8 cellular contexts compared by ENCODE assay signal in genomic region chr11:65988791-65989592, GRCh38. TPM values are rescaled to one million over a fixed set of nuclear protein-coding genes. Genes with fewer than 3 reads are reported as not detected.
DNase-seq lines count a peak whose midpoint lies in the region; TF ChIP-seq lines count a peak whose summit lies in the region.

No MANE protein-coding gene starts in this region.

- H3K23ac ChIP-seq in H9 (ENCODE audit: insufficient read length, low read depth, low read length) = no peak overlapping the region

- no peak overlapping the region for H3K27ac ChIP-seq in H9 (ENCODE audit: insufficient read length, low read depth, low read length)
- peak overlapping the region; percentile 62 for H3K27ac ChIP-seq in RWPE1
- H3K27ac ChIP-seq in neural progenitor cell = no peak overlapping the region

- no peak overlapping the region for H3K4ac ChIP-seq in H9 (ENCODE audit: low read depth, low read length)

- H4K20me1 ChIP-seq in H9 (ENCODE audit: control insufficient read depth, insufficient read depth, insufficient read length) = no peaks in the 10 kb centered on the region
- no peaks in the 10 kb centered on the region for H4K20me1 ChIP-seq in neural progenitor cell (ENCODE audit: low read depth)

- H3K4me2 ChIP-seq in H9 (ENCODE audit: insufficient read depth, insufficient read length, low read length) = no peak overlapping the region
- no peak overlapping the region for H3K4me2 ChIP-seq in neural progenitor cell

- no peak overlapping the region for H3K14ac ChIP-seq in H9 (ENCODE audit: insufficient read depth, low read length)

- no peak overlapping the region for H3K18ac ChIP-seq in H9 (ENCODE audit: insufficient read length, low read depth, low read length)

- H3K4me1 Mint-ChIP-seq in H9 (peaks cover 0 to 2% of the 10 kb centered on the region in 2 experiments; a peak in 1 of 4 replicates), neural progenitor cell (peaks cover 2% of the 10 kb centered on the region)
- peaks cover 8% of the 10 kb centered on the region for H3K4me1 Mint-ChIP-seq in activated T-helper 1 cell treated with anti-CD3 and anti-CD28 coated beads, Interleukin-12 subunit alpha, Interleukin-12 subunit beta, Interleukin-2, Interleukin-4 antibody, amounts not matched to agents 30 ng/mL and 10 ng/mL and 1 ng/mL, durations not matched to agents 14 hours and 24 hours and 36 hours (ENCODE audit: low read depth)

- no peak overlapping the region for H2BK12ac ChIP-seq in H9 (ENCODE audit: insufficient read length, low read depth, low read length)

- CTCF ChIA-PET in RWPE1 (lab: Yijun Ruan, JAX) = interaction anchor here (0.6 to 1.7 kb wide), 13 partner anchors 11 to 1359 kb away, joined by 3 to 11 read pairs (median 4); partner anchors contain the start of genes BANF1, CCDC85B and FIBP

- no peak overlapping the region for H3K4me3 ChIP-seq in MG63
- no peak overlapping the region for H3K4me3 ChIP-seq in fibroblast of mammary gland (ENCODE audit: control insufficient read depth, low read depth, low read length)
- no peak overlapping the region for H3K4me3 ChIP-seq in neural progenitor cell

- H4K5ac ChIP-seq in H9 (ENCODE audit: insufficient read length, low read depth, low read length) = no peak overlapping the region

- no peaks in the 10 kb centered on the region for H3K79me1 ChIP-seq in H9 (ENCODE audit: insufficient read depth, low read depth, low read length, poor library complexity, severe bottlenecking)

- no peak overlapping the region for H2BK20ac ChIP-seq in H9 (ENCODE audit: low read depth, low read length, poor library complexity, severe bottlenecking)

- H3K9me3 ChIP-seq in H9 (ENCODE audit: control insufficient read depth, low read depth, low read length) (no peaks in the 10 kb centered on the region), MG63 (no peaks in the 10 kb centered on the region), neural progenitor cell (ENCODE audit: low read depth) (no peaks in the 10 kb centered on the region)

- H3K27me3 Mint-ChIP-seq in H9 (ENCODE audit: low read depth) = no peaks in the 10 kb centered on the region; the same call in 1 of the 2 replicates
- no peaks in the 10 kb centered on the region for H3K27me3 Mint-ChIP-seq in activated T-helper 1 cell treated with anti-CD3 and anti-CD28 coated beads, Interleukin-12 subunit alpha, Interleukin-12 subunit beta, Interleukin-2, Interleukin-4 antibody, amounts not matched to agents 30 ng/mL and 10 ng/mL and 1 ng/mL, durations not matched to agents 14 hours and 24 hours and 36 hours (ENCODE audit: insufficient read depth)
- no peaks in the 10 kb centered on the region for H3K27me3 Mint-ChIP-seq in neural progenitor cell (ENCODE audit: insufficient read depth, low read depth)

- H3K23me2 ChIP-seq in H9 (ENCODE audit: insufficient read length, low read depth, low read length, poor library complexity, severe bottlenecking) = no peaks in the 10 kb centered on the region

- intact Hi-C loops in activated T-helper 1 cell treated with anti-CD3 and anti-CD28 coated beads, Interleukin-12 subunit alpha, Interleukin-12 subunit beta, Interleukin-2, Interleukin-4 antibody, amounts not matched to agents 30 ng/mL and 10 ng/mL and 1 ng/mL, durations not matched to agents 14 hours and 24 hours and 36 hours (cut with micrococcal nuclease) = loop anchor here (1.0 to 2.0 kb wide), 12 partner anchors 13 to 283 kb away; partner anchors contain the start of genes AP5B1, BANF1, C11orf68 and DRAP1

- no peak overlapping the region for H4K91ac ChIP-seq in H9 (ENCODE audit: insufficient read length, low read depth, low read length)

- no peak overlapping the region for H3K9ac ChIP-seq in H9 (ENCODE audit: extremely low read depth, insufficient read length, low read length)
- no peak overlapping the region for H3K9ac ChIP-seq in neural progenitor cell

- DNase-seq in ELF-1 (ENCODE audit: low read depth, low spot score) (peak; percentile 97), H9 (peak; percentile 92), MG63 (peak; percentile 77), RWPE1 (ENCODE audit: low spot score) (peak; percentile 86), fibroblast of mammary gland (ENCODE audit: low read depth) (peak; percentile 96), neural progenitor cell (ENCODE audit: low spot score) (peak; percentile 94), stromal cell of bone marrow (ENCODE audit: low read depth) (peak; percentile 91)
- DNase-seq in activated T-helper 1 cell treated with anti-CD3 and anti-CD28 coated beads, Interleukin-12 subunit alpha, Interleukin-12 subunit beta, Interleukin-2, Interleukin-4 antibody, amounts not matched to agents 30 ng/mL and 10 ng/mL and 1 ng/mL, durations not matched to agents 14 hours and 24 hours and 36 hours (ENCODE audit: low spot score) = peak; percentile 88

- no peak overlapping the region for H2AK5ac ChIP-seq in H9 (ENCODE audit: insufficient read length, low read length)

- POLR2A ChIA-PET in RWPE1 (lab: Yijun Ruan, JAX; ENCODE audit: low non-redundant PET) = no interaction called here

- no peak overlapping the region for H4K8ac ChIP-seq in H9 (replicated peaks; ENCODE audit: insufficient read length, low read depth, low read length)

- no peaks in the 10 kb centered on the region for H3K4me1 ChIP-seq in H9 (ENCODE audit: insufficient read depth, low read length)
- H3K4me1 ChIP-seq in neural progenitor cell = no peaks in the 10 kb centered on the region

- H3K79me2 ChIP-seq in H9 (ENCODE audit: insufficient read depth, low read length) = no peaks in the 10 kb centered on the region
- H3K79me2 ChIP-seq in neural progenitor cell (ENCODE audit: low read depth) = no peaks in the 10 kb centered on the region

- WGBS in H9 (ENCODE audit: extremely low coverage, insufficient read length, low lambda C conversion rate) = no CpG with 5 or more reads among the region's 10 CpGs

- H3K36me3 Mint-ChIP-seq in H9 (ENCODE audit: insufficient read depth in 1 of 3, low read depth in 3 of 3) (peaks cover 0 to 7% (median 0%) of the 10 kb centered on the region in 3 experiments; a peak in 2 of 7 replicates), neural progenitor cell (peaks cover 2% of the 10 kb centered on the region)
- peaks cover 5% of the 10 kb centered on the region for H3K36me3 Mint-ChIP-seq in activated T-helper 1 cell treated with anti-CD3 and anti-CD28 coated beads, Interleukin-12 subunit alpha, Interleukin-12 subunit beta, Interleukin-2, Interleukin-4 antibody, amounts not matched to agents 30 ng/mL and 10 ng/mL and 1 ng/mL, durations not matched to agents 14 hours and 24 hours and 36 hours (ENCODE audit: low read depth)

- no peak overlapping the region for H3T11ph ChIP-seq in H9 (ENCODE audit: low read length)

- H2AFZ ChIP-seq in H9 (ENCODE audit: low read length) (no peak overlapping the region), neural progenitor cell (replicated peaks) (peak overlapping the region; percentile 76)

- H3K56ac ChIP-seq in H9 (ENCODE audit: insufficient read length, low read depth, low read length) = no peak overlapping the region

- H2BK120ac ChIP-seq in H9 (ENCODE audit: low read depth, low read length, poor library complexity, severe bottlenecking) = no peak overlapping the region

- H3K27ac Mint-ChIP-seq in H9 = no peak overlapping the region
- H3K27ac Mint-ChIP-seq in activated T-helper 1 cell treated with anti-CD3 and anti-CD28 coated beads, Interleukin-12 subunit alpha, Interleukin-12 subunit beta, Interleukin-2, Interleukin-4 antibody, amounts not matched to agents 30 ng/mL and 10 ng/mL and 1 ng/mL, durations not matched to agents 14 hours and 24 hours and 36 hours = peak overlapping the region; percentile 79
- peak overlapping the region; percentile 88 for H3K27ac Mint-ChIP-seq in neural progenitor cell

- no peaks in the 10 kb centered on the region for H3K27me3 ChIP-seq in H9 (ENCODE audit: insufficient read depth, low read length)
- H3K27me3 ChIP-seq in MG63 = no peaks in the 10 kb centered on the region
- H3K27me3 ChIP-seq in neural progenitor cell = no peaks in the 10 kb centered on the region

- no peak overlapping the region for H2BK15ac ChIP-seq in H9 (ENCODE audit: low read depth, low read length)

- TF ChIP-seq CTCF in H9 (conservative IDR thresholded peaks at IDR 0.05) = peak; percentile 99
- peak; percentile 97 for TF ChIP-seq CTCF in RWPE1 (conservative IDR thresholded peaks at IDR 0.05; ENCODE audit: low read depth)
- TF ChIP-seq CTCF in fibroblast of mammary gland (conservative IDR thresholded peaks at IDR 0.05; ENCODE audit: control insufficient read depth, insufficient read depth, low read depth, low read length) = peak; percentile 97
- peak; percentile 99 for TF ChIP-seq CTCF in neural progenitor cell (IDR thresholded peaks at IDR 0.05)

- H3K36me3 ChIP-seq in MG63 (peaks cover 18% of the 10 kb centered on the region), neural progenitor cell (no peaks in the 10 kb centered on the region)

- peaks cover 10% of the 10 kb centered on the region for H3F3A ChIP-seq in neural progenitor cell (ENCODE audit: low read depth)

- H3K4me3 Mint-ChIP-seq in H9 (peak overlapping the region in 1 of 2 experiments; percentile 39; a peak in 2 of 5 replicates), neural progenitor cell (peak overlapping the region; percentile 9)
- H3K4me3 Mint-ChIP-seq in activated T-helper 1 cell treated with anti-CD3 and anti-CD28 coated beads, Interleukin-12 subunit alpha, Interleukin-12 subunit beta, Interleukin-2, Interleukin-4 antibody, amounts not matched to agents 30 ng/mL and 10 ng/mL and 1 ng/mL, durations not matched to agents 14 hours and 24 hours and 36 hours = no peak overlapping the region

- no peaks in the 10 kb centered on the region for H3K9me3 Mint-ChIP-seq in H9
- no peaks in the 10 kb centered on the region for H3K9me3 Mint-ChIP-seq in activated T-helper 1 cell treated with anti-CD3 and anti-CD28 coated beads, Interleukin-12 subunit alpha, Interleukin-12 subunit beta, Interleukin-2, Interleukin-4 antibody, amounts not matched to agents 30 ng/mL and 10 ng/mL and 1 ng/mL, durations not matched to agents 14 hours and 24 hours and 36 hours
- H3K9me3 Mint-ChIP-seq in neural progenitor cell = no peaks in the 10 kb centered on the region

- H2BK5ac ChIP-seq in H9 (ENCODE audit: insufficient read length, low read length) = no peak overlapping the region

RNA-seq across cellular contexts. Expression of gene EIF1AD, which starts 13.0 kb away (rescaled TPM):
- total RNA-seq in H9 (2021) = 46.7 and 52.6 TPM in 2 replicates
- total RNA-seq in MG63 (2014; rRNA removed; shearing (Covaris generic); ENCODE audit: low replicate concordance) = 17.5 and 32.3 TPM in 2 replicates
- 69.0 and 70.7 TPM in 2 replicates for total RNA-seq in activated T-helper 1 cell treated with anti-CD3 and anti-CD28 coated beads, Interleukin-12 subunit alpha, Interleukin-12 subunit beta, Interleukin-2, Interleukin-4 antibody, amounts not matched to agents 30 ng/mL and 10 ng/mL and 1 ng/mL, durations not matched to agents 14 hours and 24 hours and 36 hours
- 22.2 and 26.3 TPM in 2 replicates for total RNA-seq in neural progenitor cell (ENCODE audit: low replicate concordance)

RNA-seq across cellular contexts. Expression of gene BANF1, which starts 13.3 kb away (rescaled TPM):
- total RNA-seq in H9 (2021) (346 and 359 TPM in 2 replicates), neural progenitor cell (ENCODE audit: low replicate concordance) (39.8 and 80.9 TPM in 2 replicates)
- total RNA-seq in MG63 (2014; rRNA removed; shearing (Covaris generic); ENCODE audit: low replicate concordance) = 329 and 468 TPM in 2 replicates
- 282 and 284 TPM in 2 replicates for total RNA-seq in activated T-helper 1 cell treated with anti-CD3 and anti-CD28 coated beads, Interleukin-12 subunit alpha, Interleukin-12 subunit beta, Interleukin-2, Interleukin-4 antibody, amounts not matched to agents 30 ng/mL and 10 ng/mL and 1 ng/mL, durations not matched to agents 14 hours and 24 hours and 36 hours

RNA-seq across cellular contexts. Expression of gene CST6, which starts 22.8 kb away (rescaled TPM):
- total RNA-seq in H9 (2021) (not detected in 2 replicates), neural progenitor cell (ENCODE audit: low replicate concordance) (0.50 TPM in 1 of 2 replicates, not detected in the other)
- total RNA-seq in MG63 (2014; rRNA removed; shearing (Covaris generic); ENCODE audit: low replicate concordance) = not detected in 2 replicates
- total RNA-seq in activated T-helper 1 cell treated with anti-CD3 and anti-CD28 coated beads, Interleukin-12 subunit alpha, Interleukin-12 subunit beta, Interleukin-2, Interleukin-4 antibody, amounts not matched to agents 30 ng/mL and 10 ng/mL and 1 ng/mL, durations not matched to agents 14 hours and 24 hours and 36 hours = 1.7 and 2.0 TPM in 2 replicates

RNA-seq across cellular contexts. Expression of gene SART1, which starts 27.5 kb away (rescaled TPM):
- total RNA-seq in H9 (2021) (52.0 and 57.8 TPM in 2 replicates), neural progenitor cell (ENCODE audit: low replicate concordance) (8.6 and 39.5 TPM in 2 replicates)
- 38.2 and 45.4 TPM in 2 replicates for total RNA-seq in MG63 (2014; rRNA removed; shearing (Covaris generic); ENCODE audit: low replicate concordance)
- total RNA-seq in activated T-helper 1 cell treated with anti-CD3 and anti-CD28 coated beads, Interleukin-12 subunit alpha, Interleukin-12 subunit beta, Interleukin-2, Interleukin-4 antibody, amounts not matched to agents 30 ng/mL and 10 ng/mL and 1 ng/mL, durations not matched to agents 14 hours and 24 hours and 36 hours = 110 TPM in 2 replicates

RNA-seq across cellular contexts. Expression of gene CATSPER1, which starts 37.3 kb away (rescaled TPM):
- total RNA-seq in H9 (2021) = not detected in 2 replicates
- 2.4 TPM in 1 of 2 replicates, not detected in the other for total RNA-seq in MG63 (2014; rRNA removed; shearing (Covaris generic); ENCODE audit: low replicate concordance)
- total RNA-seq in activated T-helper 1 cell treated with anti-CD3 and anti-CD28 coated beads, Interleukin-12 subunit alpha, Interleukin-12 subunit beta, Interleukin-2, Interleukin-4 antibody, amounts not matched to agents 30 ng/mL and 10 ng/mL and 1 ng/mL, durations not matched to agents 14 hours and 24 hours and 36 hours = 0.18 and 0.76 TPM in 2 replicates
- not detected in 2 replicates for total RNA-seq in neural progenitor cell (ENCODE audit: low replicate concordance)

Comparison
In these comparisons a context has a peak if more than half of its experiments do, and no peak if none do; other contexts are left out.
1. H3K27ac Mint-ChIP-seq: peak in activated T-helper 1 cell treated with anti-CD3 and anti-CD28 coated beads, Interleukin-12 subunit alpha, Interleukin-12 subunit beta, Interleukin-2, Interleukin-4 antibody, amounts not matched to agents 30 ng/mL and 10 ng/mL and 1 ng/mL, durations not matched to agents 14 hours and 24 hours and 36 hours (single experiment) and neural progenitor cell (single experiment); none in H9 (0 of 3).
2. Peak in every context shown above with its lines, with median percentiles within 50 percentile points of each other: DNase-seq and CTCF ChIP-seq.